8 cellular contexts compared by ENCODE assay signal in genomic region chr16:351804-352520, GRCh38. TPM values are rescaled to one million over a fixed set of nuclear protein-coding genes. Genes with fewer than 3 reads are reported as not detected.
DNase-seq lines count a peak whose midpoint lies in the region; ATAC-seq and TF ChIP-seq lines count a peak whose summit lies in the region.

No MANE protein-coding gene starts in this region.

- H3K36me3 ChIP-seq in neural cell (ENCODE audit: insufficient read depth, low read length) = no peaks in the 10 kb centered on the region

- no peaks in the 10 kb centered on the region for H3K27me3 Mint-ChIP-seq in T-helper 1 cell treated with Interleukin-12 subunit alpha and Interleukin-12 subunit beta and Interleukin-4 antibody, amounts not matched to agents 30 μg/mL and 1 μg/mL, for 36 hours (ENCODE audit: low read depth)

- no peak overlapping the region for H2AFZ ChIP-seq in neural cell (ENCODE audit: low read depth, low read length)

- H3K9ac ChIP-seq in neural cell (ENCODE audit: low read length) = peak overlapping the region; percentile 67

- DNase-seq in Right ventricle myocardium inferior (ENCODE audit: missing footprints) = peak; percentile 77
- no peak for DNase-seq in left cardiac atrium
- no peak for DNase-seq in epithelial cell of proximal tubule (ENCODE audit: low read depth)
- no peak for DNase-seq in NCI-H446 treated with DMSO at 0.1 percent for 48 hours (lab: John Stamatoyannopoulos, UW)

- H3K9me3 ChIP-seq in neural cell (ENCODE audit: low read length) = no peaks in the 10 kb centered on the region

- H3K4me1 Mint-ChIP-seq in T-helper 1 cell treated with Interleukin-12 subunit alpha and Interleukin-12 subunit beta and Interleukin-4 antibody, amounts not matched to agents 30 μg/mL and 1 μg/mL, for 36 hours (ENCODE audit: low read depth) = peaks cover 14% of the 10 kb centered on the region

- H3K36me3 Mint-ChIP-seq in T-helper 1 cell treated with Interleukin-12 subunit alpha and Interleukin-12 subunit beta and Interleukin-4 antibody, amounts not matched to agents 30 μg/mL and 1 μg/mL, for 36 hours (ENCODE audit: low read depth) = peaks cover 11% of the 10 kb centered on the region

- intact Hi-C loops in Right ventricle myocardium inferior (cut with DNase I) (loop anchor here (5.0 kb wide), 1 partner anchor 125 kb away; the partner anchor contains the start of gene LUC7L), left cardiac atrium (cut with DNase I) (loop anchor here (5.0 to 10.0 kb wide), 2 partner anchors 107 to 120 kb away; partner anchors contain the start of gene FAM234A (in 1 of the 2))

- TF ChIP-seq RAD21 in neural cell (conservative IDR thresholded peaks at IDR 0.05) = no peak

- no peaks in the 10 kb centered on the region for H3K9me2 ChIP-seq in neural cell (ENCODE audit: insufficient read depth, low read length)

- peak overlapping the region; percentile 80 for H3K4me3 ChIP-seq in epithelial cell of proximal tubule (ENCODE audit: low read depth, low read length)
- peak overlapping the region; percentile 78 for H3K4me3 ChIP-seq in neural cell (ENCODE audit: low read length)

- H3K4me3 Mint-ChIP-seq in T-helper 1 cell treated with Interleukin-12 subunit alpha and Interleukin-12 subunit beta and Interleukin-4 antibody, amounts not matched to agents 30 μg/mL and 1 μg/mL, for 36 hours = peak overlapping the region; percentile 90

- peak overlapping the region; percentile 88 for H3K27ac Mint-ChIP-seq in T-helper 1 cell treated with Interleukin-12 subunit alpha and Interleukin-12 subunit beta and Interleukin-4 antibody, amounts not matched to agents 30 μg/mL and 1 μg/mL, for 36 hours

- ATAC-seq in Right ventricle myocardium inferior (no peak), left cardiac atrium (no peak), HG02973 (IDR thresholded peaks at IDR 0.05; ENCODE audit: unreplicated experiment) (peak; percentile 19), HG02870 (IDR thresholded peaks at IDR 0.05; ENCODE audit: unreplicated experiment) (no peak)

- H3K9me3 Mint-ChIP-seq in T-helper 1 cell treated with Interleukin-12 subunit alpha and Interleukin-12 subunit beta and Interleukin-4 antibody, amounts not matched to agents 30 μg/mL and 1 μg/mL, for 36 hours = no peaks in the 10 kb centered on the region

- H3K27ac ChIP-seq in neural cell (ENCODE audit: low read length) = no peak overlapping the region

- no peaks in the 10 kb centered on the region for H3F3A ChIP-seq in neural cell (ENCODE audit: insufficient read depth, low read length, poor library complexity, severe bottlenecking)

- TF ChIP-seq EP300 in neural cell (conservative IDR thresholded peaks at IDR 0.05; ENCODE audit: poor library complexity, severe bottlenecking) = no peak

- H3K4me2 ChIP-seq in neural cell (ENCODE audit: low read length) = peak overlapping the region; percentile 78

- no peaks in the 10 kb centered on the region for H4K20me1 ChIP-seq in neural cell (ENCODE audit: insufficient read depth)

- H3K27me3 ChIP-seq in neural cell (ENCODE audit: insufficient read depth, low read depth, low read length) = no peaks in the 10 kb centered on the region

- no peak for TF ChIP-seq CTCF in epithelial cell of proximal tubule (conservative IDR thresholded peaks at IDR 0.05; ENCODE audit: low read depth, low read length)
- TF ChIP-seq CTCF in neural cell (IDR thresholded peaks at IDR 0.05; ENCODE audit: poor library complexity, severe bottlenecking) = no peak

- peaks cover 16% of the 10 kb centered on the region for H3K79me2 ChIP-seq in neural cell (replicated peaks; ENCODE audit: insufficient read depth, low read length)

TF ChIP-seq in neural cell, 6 proteins besides CTCF, POLR2A, EP300 and RAD21:
- TF ChIP-seq TAF1 (IDR thresholded peaks at IDR 0.05; ENCODE audit: low read depth) (no peak), MXI1 (conservative IDR thresholded peaks at IDR 0.05; ENCODE audit: poor library complexity, severe bottlenecking) (peak; percentile 60)

RNA-seq across cellular contexts. Expression of gene AXIN1, which starts 0.6 kb away (rescaled TPM):
- 12.8 TPM for total RNA-seq in Right ventricle myocardium inferior
- 10 to 100 TPM; 10.9 to 12.3 TPM for total RNA-seq in left cardiac atrium
- 33.9 and 36.0 TPM in 2 replicates for total RNA-seq in epithelial cell of proximal tubule
- polyA plus RNA-seq in neural cell = 30.5 and 34.3 TPM in 2 replicates
- 25.5 and 26.8 TPM in 2 replicates for polyA minus RNA-seq in neural cell

RNA-seq across cellular contexts. Expression of gene MRPL28, which starts 18.4 kb away (rescaled TPM):
- total RNA-seq in Right ventricle myocardium inferior (83.1 TPM), left cardiac atrium (10 to 100 TPM; 63.2 to 63.4 TPM), epithelial cell of proximal tubule (188 and 253 TPM in 2 replicates)
- 134 and 182 TPM in 2 replicates for polyA plus RNA-seq in neural cell
- polyA minus RNA-seq in neural cell = 60.3 and 61.8 TPM in 2 replicates

RNA-seq across cellular contexts. Expression of gene PGAP6, which starts 29.8 kb away (rescaled TPM):
- total RNA-seq in Right ventricle myocardium inferior (32.1 TPM), left cardiac atrium (10 to 100 TPM; 27.3 to 33.5 TPM), epithelial cell of proximal tubule (69.3 and 87.2 TPM in 2 replicates)
- polyA plus RNA-seq in neural cell = 36.7 and 47.3 TPM in 2 replicates
- polyA minus RNA-seq in neural cell = 28.4 and 39.9 TPM in 2 replicates

RNA-seq across cellular contexts. Expression of gene NME4, which starts 45.0 kb away (rescaled TPM):
- total RNA-seq in Right ventricle myocardium inferior = 91.3 TPM
- 10 to 100 TPM; 45.3 to 71.1 TPM for total RNA-seq in left cardiac atrium
- total RNA-seq in epithelial cell of proximal tubule = 82.3 and 93.2 TPM in 2 replicates
- polyA plus RNA-seq in neural cell = 63.4 and 65.2 TPM in 2 replicates
- 17.9 and 19.7 TPM in 2 replicates for polyA minus RNA-seq in neural cell

RNA-seq across cellular contexts. Expression of gene DECR2, which starts 49.7 kb away (rescaled TPM):
- total RNA-seq in Right ventricle myocardium inferior (10.6 TPM), left cardiac atrium (10 to 100 TPM in 1 of 2 donors, 1 to 10 TPM in 1; 8.9 to 15.9 TPM), epithelial cell of proximal tubule (12.9 and 20.8 TPM in 2 replicates)
- 58.8 and 71.8 TPM in 2 replicates for polyA plus RNA-seq in neural cell
- polyA minus RNA-seq in neural cell = 11.2 and 18.0 TPM in 2 replicates
